Comparison of ENCODE assay signal across 32 cellular contexts in the genomic region with DNA sequence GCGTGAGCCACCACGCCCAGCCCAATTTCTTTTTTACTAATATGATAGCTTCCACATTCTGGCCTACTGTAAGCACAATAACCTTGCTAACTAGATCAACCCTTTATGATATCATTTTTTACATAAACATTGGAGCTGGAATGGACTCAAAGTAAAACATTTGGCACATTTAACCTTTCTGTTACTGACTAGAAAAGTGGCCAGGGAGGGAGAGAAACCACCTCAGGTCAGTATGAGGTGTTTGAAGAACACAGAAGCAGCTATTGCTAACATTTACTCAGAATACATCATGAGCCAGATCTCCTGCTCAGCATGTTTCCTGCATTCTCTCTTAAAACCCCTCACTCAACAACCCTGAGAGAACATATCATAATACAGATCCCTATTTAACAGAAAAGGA.
"Had no signal": no experiment of that assay in that cellular context is flagged by ENCODE, and none has a peak within 500 bp of the region (broad histone marks: within the 10 kb centered on the region; RNA-seq: fewer than 3 reads in every experiment).

No MANE protein-coding gene starts in this region.

- H3K4me3 ChIP-seq: cardiac muscle cell, PC-9 had no signal

- H3K4me3 Mint-ChIP-seq: activated CD4-positive, alpha-beta T cell treated with anti-CD3 and anti-CD28 coated beads, Interleukin-2, amount 10 ng/mL, durations not matched to agents 24 days and 14 days; activated CD8-positive, alpha-beta T cell treated with anti-CD3 and anti-CD28 coated beads for 36 hours; central memory CD8-positive, alpha-beta T cell had no signal

- ATAC-seq: activated CD8-positive, alpha-beta T cell treated with anti-CD3 and anti-CD28 coated beads for 36 hours; activated naive CD4-positive, alpha-beta T cell treated with anti-CD3 and anti-CD28 coated beads, Interleukin-2, amount 50 U/mL, for 72 hours; Right ventricle myocardium inferior had no signal

- H3K27ac Mint-ChIP-seq: activated CD4-positive, alpha-beta T cell treated with anti-CD3 and anti-CD28 coated beads, Interleukin-2, amount 10 ng/mL, durations not matched to agents 24 days and 14 days; activated CD8-positive, alpha-beta T cell treated with anti-CD3 and anti-CD28 coated beads for 36 hours; activated naive CD4-positive, alpha-beta T cell treated with anti-CD3 and anti-CD28 coated beads, Interleukin-2, amount 50 U/mL, for 72 hours; activated T-helper 2 cell treated with anti-CD3 and anti-CD28 coated beads, Interferon-gamma antibody, Interleukin-2, Interleukin-4, amounts not matched to agents 10 μg/mL and 5 μg/mL and 100 μg/mL, durations not matched to agents 14 hours and 24 hours and 36 hours had no signal

- H3K4me2 ChIP-seq: PC-9 had no signal

- H3K9me3 Mint-ChIP-seq: activated CD4-positive, alpha-beta T cell treated with anti-CD3 and anti-CD28 coated beads, Interleukin-2, amount 10 ng/mL, durations not matched to agents 24 days and 14 days; activated CD8-positive, alpha-beta T cell treated with anti-CD3 and anti-CD28 coated beads for 36 hours; activated naive CD4-positive, alpha-beta T cell treated with anti-CD3 and anti-CD28 coated beads, Interleukin-2, amount 50 U/mL, for 72 hours; activated T-helper 2 cell treated with anti-CD3 and anti-CD28 coated beads, Interferon-gamma antibody, Interleukin-2, Interleukin-4, amounts not matched to agents 10 μg/mL and 5 μg/mL and 100 μg/mL, durations not matched to agents 14 hours and 24 hours and 36 hours; central memory CD8-positive, alpha-beta T cell had no signal

- DNase-seq: activated CD4-positive, alpha-beta T cell treated with anti-CD3 and anti-CD28 coated beads, Interleukin-2, amount 10 ng/mL, durations not matched to agents 24 days and 14 days; activated CD4-positive, alpha-beta T cell treated with anti-CD3 and anti-CD28 coated beads, Interleukin-2, amount 50 U/mL, for 4 hours; activated CD8-positive, alpha-beta T cell treated with anti-CD3 and anti-CD28 coated beads for 36 hours; activated gamma-delta T cell; activated naive CD4-positive, alpha-beta T cell treated with Interleukin-2 at 50 U/mL for 16 hours; activated T-cell treated with anti-CD3 and anti-CD28 coated beads, Interleukin-2, amount 50 U/mL, for 1 hour; aorta; Karpas-422; KBM-7; NCI-H1105; NCI-H1417 treated with DMSO at 0.1 percent for 48 hours; NCI-H187 treated with DMSO at 0.1 percent for 48 hours; NCI-H2171 treated with DMSO at 0.1 percent for 48 hours; NCI-H2227 treated with DMSO at 0.1 percent for 48 hours; NCI-H446; NCI-H510A treated with DMSO at 0.1 percent for 48 hours; NCI-H526 treated with DMSO at 0.1 percent for 48 hours; NCI-H82; PC-9; SIG-M5; SW 1271; T-helper 1 cell; T-helper 2 cell; T-helper 9 cell; WERI-Rb-1 had no signal

- FAIRE-seq: RCC 7860 had no signal

- H3K27ac ChIP-seq: cardiac muscle cell, PC-9, RWPE1, WERI-Rb-1 had no signal

- H3K27me3 ChIP-seq: cardiac muscle cell had no signal

- H2AFZ ChIP-seq: PC-9 had no signal

- H3K36me3 ChIP-seq: cardiac muscle cell, WERI-Rb-1 had no signal

- H3K27me3 Mint-ChIP-seq: activated CD4-positive, alpha-beta T cell treated with anti-CD3 and anti-CD28 coated beads, Interleukin-2, amount 10 ng/mL, durations not matched to agents 24 days and 14 days; activated CD8-positive, alpha-beta T cell treated with anti-CD3 and anti-CD28 coated beads for 36 hours; central memory CD8-positive, alpha-beta T cell had no signal
